Comparison of ENCODE assay signal across 2 cellular contexts in the genomic region with DNA sequence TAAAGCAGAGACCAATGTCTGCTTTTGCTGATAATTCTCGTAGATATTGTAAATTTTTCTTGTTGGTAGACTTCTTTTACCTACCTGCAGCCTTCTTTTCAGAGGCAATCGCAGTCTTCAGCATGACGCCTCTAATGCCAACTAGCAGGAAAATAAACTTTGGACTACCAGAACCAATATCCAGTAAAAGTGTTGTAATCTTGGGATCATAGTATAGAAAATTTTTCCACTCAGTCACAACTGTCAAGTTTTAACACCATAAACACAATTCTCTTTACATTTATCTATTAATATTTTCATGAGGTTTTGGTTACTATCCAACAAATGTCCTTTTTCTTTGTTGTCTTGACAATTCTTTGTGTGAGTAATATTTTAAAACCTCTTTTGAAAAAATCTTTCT.
A peak's percentile ranks its signal among the peaks of the same experiment; 100 is the strongest.
TF ChIP-seq lines count a peak whose summit lies in the region.

No MANE protein-coding gene starts in this region.

TF ChIP-seq in K562, 482 proteins besides CTCF, POLR2A, EP300 and RAD21:
- TF ChIP-seq, protein P1, sequence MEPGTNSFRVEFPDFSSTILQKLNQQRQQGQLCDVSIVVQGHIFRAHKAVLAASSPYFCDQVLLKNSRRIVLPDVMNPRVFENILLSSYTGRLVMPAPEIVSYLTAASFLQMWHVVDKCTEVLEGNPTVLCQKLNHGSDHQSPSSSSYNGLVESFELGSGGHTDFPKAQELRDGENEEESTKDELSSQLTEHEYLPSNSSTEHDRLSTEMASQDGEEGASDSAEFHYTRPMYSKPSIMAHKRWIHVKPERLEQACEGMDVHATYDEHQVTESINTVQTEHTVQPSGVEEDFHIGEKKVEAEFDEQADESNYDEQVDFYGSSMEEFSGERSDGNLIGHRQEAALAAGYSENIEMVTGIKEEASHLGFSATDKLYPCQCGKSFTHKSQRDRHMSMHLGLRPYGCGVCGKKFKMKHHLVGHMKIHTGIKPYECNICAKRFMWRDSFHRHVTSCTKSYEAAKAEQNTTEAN (CRISPR knock-in tag; IDR thresholded peaks at IDR 0.05): no peak
- no peak for TF ChIP-seq BCOR (IDR thresholded peaks at IDR 0.05)
- no peak for TF ChIP-seq POLR2B (IDR thresholded peaks at IDR 0.05; ENCODE audit: low read depth, partially characterized antibody)
- TF ChIP-seq IRF2 (CRISPR knock-in tag; IDR thresholded peaks at IDR 0.05): no peak
- no peak for TF ChIP-seq SMARCB1 (IDR thresholded peaks at IDR 0.05; ENCODE audit: insufficient read length, low read depth)
- TF ChIP-seq PHF21A (IDR thresholded peaks at IDR 0.05; ENCODE audit: borderline replicate concordance, low read depth): no peak
- TF ChIP-seq SRF (CRISPR knock-in tag; IDR thresholded peaks at IDR 0.05): no peak
- TF ChIP-seq ETV1 (tag; conservative IDR thresholded peaks at IDR 0.05; ENCODE audit: low read depth): no peak
- TF ChIP-seq, protein P2, sequence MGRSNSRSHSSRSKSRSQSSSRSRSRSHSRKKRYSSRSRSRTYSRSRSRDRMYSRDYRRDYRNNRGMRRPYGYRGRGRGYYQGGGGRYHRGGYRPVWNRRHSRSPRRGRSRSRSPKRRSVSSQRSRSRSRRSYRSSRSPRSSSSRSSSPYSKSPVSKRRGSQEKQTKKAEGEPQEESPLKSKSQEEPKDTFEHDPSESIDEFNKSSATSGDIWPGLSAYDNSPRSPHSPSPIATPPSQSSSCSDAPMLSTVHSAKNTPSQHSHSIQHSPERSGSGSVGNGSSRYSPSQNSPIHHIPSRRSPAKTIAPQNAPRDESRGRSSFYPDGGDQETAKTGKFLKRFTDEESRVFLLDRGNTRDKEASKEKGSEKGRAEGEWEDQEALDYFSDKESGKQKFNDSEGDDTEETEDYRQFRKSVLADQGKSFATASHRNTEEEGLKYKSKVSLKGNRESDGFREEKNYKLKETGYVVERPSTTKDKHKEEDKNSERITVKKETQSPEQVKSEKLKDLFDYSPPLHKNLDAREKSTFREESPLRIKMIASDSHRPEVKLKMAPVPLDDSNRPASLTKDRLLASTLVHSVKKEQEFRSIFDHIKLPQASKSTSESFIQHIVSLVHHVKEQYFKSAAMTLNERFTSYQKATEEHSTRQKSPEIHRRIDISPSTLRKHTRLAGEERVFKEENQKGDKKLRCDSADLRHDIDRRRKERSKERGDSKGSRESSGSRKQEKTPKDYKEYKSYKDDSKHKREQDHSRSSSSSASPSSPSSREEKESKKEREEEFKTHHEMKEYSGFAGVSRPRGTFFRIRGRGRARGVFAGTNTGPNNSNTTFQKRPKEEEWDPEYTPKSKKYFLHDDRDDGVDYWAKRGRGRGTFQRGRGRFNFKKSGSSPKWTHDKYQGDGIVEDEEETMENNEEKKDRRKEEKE (IDR thresholded peaks at IDR 0.05; ENCODE audit: borderline replicate concordance in 1 of 2, control insufficient read depth in 1 of 2, low read depth in 2 of 2, low read length in 1 of 2): no peak
- TF ChIP-seq CTBP1 (IDR thresholded peaks at IDR 0.05; ENCODE audit: borderline replicate concordance): no peak
- no peak for TF ChIP-seq HIVEP1 (CRISPR knock-in tag; IDR thresholded peaks at IDR 0.05)
- TF ChIP-seq NBN (IDR thresholded peaks at IDR 0.05; ENCODE audit: low read depth): no peak
- TF ChIP-seq FOXK2 (conservative IDR thresholded peaks at IDR 0.05 in 1 of 2, IDR thresholded peaks at IDR 0.05 in 1 of 2; ENCODE audit: low read depth in 2 of 2): no peak
- no peak for TF ChIP-seq KHSRP (IDR thresholded peaks at IDR 0.05)
- no peak for TF ChIP-seq MTA3 (IDR thresholded peaks at IDR 0.05; ENCODE audit: borderline replicate concordance)
- no peak for TF ChIP-seq ZNF717 (CRISPR knock-in tag; IDR thresholded peaks at IDR 0.05)
- no peak for TF ChIP-seq RUNX1 (IDR thresholded peaks at IDR 0.05; ENCODE audit: low read depth)

TF ChIP-seq in liver, 16 proteins besides CTCF, POLR2A, EP300 and RAD21:
- TF ChIP-seq TAF1 (conservative IDR thresholded peaks at IDR 0.05): no peak
- TF ChIP-seq, protein P3, sequence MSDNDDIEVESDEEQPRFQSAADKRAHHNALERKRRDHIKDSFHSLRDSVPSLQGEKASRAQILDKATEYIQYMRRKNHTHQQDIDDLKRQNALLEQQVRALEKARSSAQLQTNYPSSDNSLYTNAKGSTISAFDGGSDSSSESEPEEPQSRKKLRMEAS (IDR thresholded peaks at IDR 0.05): peak; percentile 25
- TF ChIP-seq YY1 (IDR thresholded peaks at IDR 0.05): no peak
- TF ChIP-seq NR2F2 (IDR thresholded peaks at IDR 0.05): no peak
- TF ChIP-seq, protein P4, sequence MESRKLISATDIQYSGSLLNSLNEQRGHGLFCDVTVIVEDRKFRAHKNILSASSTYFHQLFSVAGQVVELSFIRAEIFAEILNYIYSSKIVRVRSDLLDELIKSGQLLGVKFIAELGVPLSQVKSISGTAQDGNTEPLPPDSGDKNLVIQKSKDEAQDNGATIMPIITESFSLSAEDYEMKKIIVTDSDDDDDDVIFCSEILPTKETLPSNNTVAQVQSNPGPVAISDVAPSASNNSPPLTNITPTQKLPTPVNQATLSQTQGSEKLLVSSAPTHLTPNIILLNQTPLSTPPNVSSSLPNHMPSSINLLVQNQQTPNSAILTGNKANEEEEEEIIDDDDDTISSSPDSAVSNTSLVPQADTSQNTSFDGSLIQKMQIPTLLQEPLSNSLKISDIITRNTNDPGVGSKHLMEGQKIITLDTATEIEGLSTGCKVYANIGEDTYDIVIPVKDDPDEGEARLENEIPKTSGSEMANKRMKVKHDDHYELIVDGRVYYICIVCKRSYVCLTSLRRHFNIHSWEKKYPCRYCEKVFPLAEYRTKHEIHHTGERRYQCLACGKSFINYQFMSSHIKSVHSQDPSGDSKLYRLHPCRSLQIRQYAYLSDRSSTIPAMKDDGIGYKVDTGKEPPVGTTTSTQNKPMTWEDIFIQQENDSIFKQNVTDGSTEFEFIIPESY (IDR thresholded peaks at IDR 0.05): peak; percentile 30
- TF ChIP-seq FOXA2 (IDR thresholded peaks at IDR 0.05): no peak
- peak in 1 of 2 donors; percentile 50 for TF ChIP-seq EGR1 (IDR thresholded peaks at IDR 0.05; ENCODE audit: low read depth in 2 of 2)
- no peak for TF ChIP-seq FOXA1 (IDR thresholded peaks at IDR 0.05)
- no peak for TF ChIP-seq HNF4G (IDR thresholded peaks at IDR 0.05)
- TF ChIP-seq JUND (IDR thresholded peaks at IDR 0.05): peak in 1 of 2 donors; percentile 25
- TF ChIP-seq GABPA (IDR thresholded peaks at IDR 0.05 in 1 of 2, conservative IDR thresholded peaks at IDR 0.05 in 1 of 2): no peak
- TF ChIP-seq, protein P5, sequence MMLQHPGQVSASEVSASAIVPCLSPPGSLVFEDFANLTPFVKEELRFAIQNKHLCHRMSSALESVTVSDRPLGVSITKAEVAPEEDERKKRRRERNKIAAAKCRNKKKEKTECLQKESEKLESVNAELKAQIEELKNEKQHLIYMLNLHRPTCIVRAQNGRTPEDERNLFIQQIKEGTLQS (IDR thresholded peaks at IDR 0.05): no peak
- TF ChIP-seq HNF4A (conservative IDR thresholded peaks at IDR 0.05): peak; percentile 85 to 86
- peak; percentile 47 for TF ChIP-seq SP1 (IDR thresholded peaks at IDR 0.05)
- TF ChIP-seq RXRA (IDR thresholded peaks at IDR 0.05): no peak
- TF ChIP-seq, protein P6, sequence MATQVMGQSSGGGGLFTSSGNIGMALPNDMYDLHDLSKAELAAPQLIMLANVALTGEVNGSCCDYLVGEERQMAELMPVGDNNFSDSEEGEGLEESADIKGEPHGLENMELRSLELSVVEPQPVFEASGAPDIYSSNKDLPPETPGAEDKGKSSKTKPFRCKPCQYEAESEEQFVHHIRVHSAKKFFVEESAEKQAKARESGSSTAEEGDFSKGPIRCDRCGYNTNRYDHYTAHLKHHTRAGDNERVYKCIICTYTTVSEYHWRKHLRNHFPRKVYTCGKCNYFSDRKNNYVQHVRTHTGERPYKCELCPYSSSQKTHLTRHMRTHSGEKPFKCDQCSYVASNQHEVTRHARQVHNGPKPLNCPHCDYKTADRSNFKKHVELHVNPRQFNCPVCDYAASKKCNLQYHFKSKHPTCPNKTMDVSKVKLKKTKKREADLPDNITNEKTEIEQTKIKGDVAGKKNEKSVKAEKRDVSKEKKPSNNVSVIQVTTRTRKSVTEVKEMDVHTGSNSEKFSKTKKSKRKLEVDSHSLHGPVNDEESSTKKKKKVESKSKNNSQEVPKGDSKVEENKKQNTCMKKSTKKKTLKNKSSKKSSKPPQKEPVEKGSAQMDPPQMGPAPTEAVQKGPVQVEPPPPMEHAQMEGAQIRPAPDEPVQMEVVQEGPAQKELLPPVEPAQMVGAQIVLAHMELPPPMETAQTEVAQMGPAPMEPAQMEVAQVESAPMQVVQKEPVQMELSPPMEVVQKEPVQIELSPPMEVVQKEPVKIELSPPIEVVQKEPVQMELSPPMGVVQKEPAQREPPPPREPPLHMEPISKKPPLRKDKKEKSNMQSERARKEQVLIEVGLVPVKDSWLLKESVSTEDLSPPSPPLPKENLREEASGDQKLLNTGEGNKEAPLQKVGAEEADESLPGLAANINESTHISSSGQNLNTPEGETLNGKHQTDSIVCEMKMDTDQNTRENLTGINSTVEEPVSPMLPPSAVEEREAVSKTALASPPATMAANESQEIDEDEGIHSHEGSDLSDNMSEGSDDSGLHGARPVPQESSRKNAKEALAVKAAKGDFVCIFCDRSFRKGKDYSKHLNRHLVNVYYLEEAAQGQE (IDR thresholded peaks at IDR 0.05): no peak
